In the genomic region with DNA sequence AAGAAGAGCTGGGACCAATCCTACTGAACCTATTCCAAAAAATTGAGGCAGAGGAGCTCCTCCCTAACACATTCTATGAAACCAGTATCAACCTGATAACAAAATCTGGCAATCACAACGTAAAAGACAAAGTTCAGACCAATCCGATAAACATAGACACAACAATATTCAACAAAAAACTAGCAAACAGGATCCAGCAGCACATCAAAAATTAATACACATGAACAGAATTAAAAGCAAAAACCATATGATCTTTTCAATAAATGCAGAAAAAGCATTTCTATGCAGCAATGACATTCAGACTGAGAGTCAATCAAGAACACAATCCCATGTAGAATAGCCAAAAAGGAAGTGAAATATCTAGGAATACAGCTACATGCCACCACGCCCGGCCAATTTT, we compare ENCODE assay signal across 11 cellular contexts. TPM values are rescaled to one million over a fixed set of nuclear protein-coding genes. Genes with fewer than 3 reads are reported as not detected.
"Had no signal": no experiment of that assay in that cellular context is flagged by ENCODE, and none has a peak within 500 bp of the region (broad histone marks: within the 10 kb centered on the region; RNA-seq: fewer than 3 reads in every experiment).

No MANE protein-coding gene starts in this region.

- H2AFZ ChIP-seq: GM23248, GM23338 had no signal

- DNase-seq: GM23248, GOT3, H7, H9, HCEC 1CT, HFFc6 had no signal

- ATAC-seq: GM23338, HCT116 had no signal

- H3K9ac ChIP-seq: GM23248 had no signal

- H3K36me3 ChIP-seq: HAP-1 had no signal

- H3K4me1 ChIP-seq: HAP-1 had no signal

- H3K9me3 ChIP-seq: HAP-1 had no signal

- H3K27ac ChIP-seq: GM23248 had no signal

- H3K4me2 ChIP-seq: GM23338 had no signal

- FAIRE-seq: H54 had no signal

- H3K4me3 ChIP-seq: GM23248, GM23338, HAP-1 had no signal

RNA-seq across cellular contexts. Expression of gene CLEC14A, which starts 7.0 kb away (rescaled TPM):
- total RNA-seq: GM23248, GM23338, H4, H9 had no signal
- polyA plus RNA-seq: GM23338 had no signal

RNA-seq across cellular contexts. Expression of gene SSTR1, which starts 55.1 kb away (rescaled TPM):
- total RNA-seq: H4 had no signal
